ENCODE assay signal across 8 cellular contexts in the genomic region with DNA sequence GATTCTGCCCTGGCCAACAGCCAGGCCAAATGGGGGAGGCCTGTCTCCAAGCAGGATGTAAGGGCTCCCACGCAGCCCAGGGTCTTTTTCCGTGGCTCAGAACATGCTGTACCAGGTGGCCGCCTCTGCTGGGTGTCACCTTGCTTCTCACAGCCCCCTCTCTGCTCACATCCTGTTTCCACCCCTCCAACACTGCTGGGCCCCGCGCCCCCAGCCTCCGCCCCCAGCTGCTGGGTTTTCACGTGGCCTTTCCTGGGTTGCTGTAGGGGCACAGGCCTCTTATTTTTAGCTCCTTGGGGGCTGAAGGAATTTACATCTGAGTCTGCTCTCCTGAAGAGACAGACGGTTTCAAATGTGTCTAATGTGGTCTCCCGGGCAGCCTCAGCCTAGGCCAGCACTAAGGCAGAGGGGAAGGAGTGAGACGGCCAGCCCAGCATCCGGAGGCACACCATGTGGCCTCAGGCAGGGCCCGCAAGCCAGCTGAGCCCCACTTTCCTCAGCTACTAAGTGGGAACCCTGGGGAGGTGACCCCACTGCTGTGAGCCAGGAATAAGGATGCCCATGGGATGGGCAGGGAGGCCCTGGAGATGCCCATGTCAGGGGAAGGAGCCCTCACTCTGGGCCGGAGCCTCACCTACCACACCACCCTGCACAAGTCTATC.
DNase-seq lines count a peak whose midpoint lies in the region; ATAC-seq and TF ChIP-seq lines count a peak whose summit lies in the region.

No MANE protein-coding gene starts in this region.

- TF ChIP-seq CTCF in HEK293 (tag by site-specific recombination; IDR thresholded peaks at IDR 0.05) (no peak), tibial artery (IDR thresholded peaks at IDR 0.05) (no peak)

- POLR2A ChIA-PET in HEK293 (lab: Yijun Ruan, JAX) = no interaction called here

- CTCF ChIA-PET in HEK293 (lab: Yijun Ruan, JAX) = interaction anchor here (2.5 kb wide), 1 partner anchor 11 kb away, joined by 15 read pairs; no protein-coding TSS in a partner anchor

- H3K4me1 ChIP-seq in HEK293 (ENCODE audit: control insufficient read depth, insufficient read depth, low read length) (no peaks in the 10 kb centered on the region), tibial artery (no peaks in the 10 kb centered on the region)

- no peaks in the 10 kb centered on the region for H3K9me3 ChIP-seq in HEK293 (ENCODE audit: control insufficient read depth, insufficient read depth, low read depth, low read length)
- H3K9me3 ChIP-seq in tibial artery = no peaks in the 10 kb centered on the region

- H3K27ac ChIP-seq in HEK293 (ENCODE audit: extremely low read depth, low read depth, low read length) = no peak overlapping the region
- no peak overlapping the region for H3K27ac ChIP-seq in tibial artery

- intact Hi-C loops in tibial artery (cut with DNase I; ENCODE audit: low total_unique reads) = no loop called here

- H3K27me3 ChIP-seq in tibial artery = peaks cover 0 to 23% of the 10 kb centered on the region in 2 donors

- H3K4me1 Mint-ChIP-seq in central memory CD8-positive, alpha-beta T cell = peaks cover 75% of the 10 kb centered on the region

- peak overlapping the region; percentile 99 for H3K27ac Mint-ChIP-seq in central memory CD8-positive, alpha-beta T cell (ENCODE audit: low read depth)

- H3K36me3 Mint-ChIP-seq in central memory CD8-positive, alpha-beta T cell (ENCODE audit: insufficient read depth) = peaks cover 23% of the 10 kb centered on the region

- no peaks in the 10 kb centered on the region for H3K27me3 Mint-ChIP-seq in central memory CD8-positive, alpha-beta T cell

- H3K4me3 ChIP-seq in HEK293 (ENCODE audit: low read depth, low read length) (no peak overlapping the region), tibial artery (no peak overlapping the region)

- H3K4me3 Mint-ChIP-seq in central memory CD8-positive, alpha-beta T cell = peak overlapping the region; percentile 82

- H3K36me3 ChIP-seq in HEK293 (ENCODE audit: control insufficient read depth in 2 of 2, insufficient read depth in 1 of 2, low read length in 2 of 2) (no peaks in the 10 kb centered on the region), tibial artery (no peaks in the 10 kb centered on the region)

- peak; percentile 70 for ATAC-seq in GM18498 (IDR thresholded peaks at IDR 0.05; ENCODE audit: unreplicated experiment)
- peak; percentile 61 for ATAC-seq in central memory CD8-positive, alpha-beta T cell (replicated peaks; ENCODE audit: extremely low read depth, poor library complexity, severe bottlenecking)

- DNase-seq in T-helper 1 cell (peak in 3 of 5 donors; percentile 39 to 64 (median 49)), tibial artery (no peak), glomerular visceral epithelial cell (ENCODE audit: extremely low spot score) (no peak), epidermal melanocyte (ENCODE audit: insufficient read length, low spot score) (no peak)
- peak in 1 of 2 donors; percentile 80 for DNase-seq in central memory CD8-positive, alpha-beta T cell (ENCODE audit: low spot score in 2 of 2)
- DNase-seq in stimulated activated CD8-positive, alpha-beta memory T cell treated with anti-CD3 and anti-CD28 coated beads, Interleukin-15, amount 100 ng/mL, for 4 hours (ENCODE audit: low read depth in 2 of 2) = peak; percentile 87 to 90

- H3K9me3 Mint-ChIP-seq in central memory CD8-positive, alpha-beta T cell = no peaks in the 10 kb centered on the region

TF ChIP-seq in HEK293, 187 proteins besides CTCF, POLR2A, EP300 and RAD21:
- TF ChIP-seq EGR2 (tag by site-specific recombination; IDR thresholded peaks at IDR 0.05; ENCODE audit: low read depth) (peak; percentile 50), ZFHX2 (tag by site-specific recombination; conservative IDR thresholded peaks at IDR 0.05) (peak; percentile 53; the same call in 1 of the 2 replicates), KLF7 (tag by site-specific recombination; IDR thresholded peaks at IDR 0.05; ENCODE audit: borderline replicate concordance) (no peak), PRDM1 (tag by site-specific recombination; IDR thresholded peaks at IDR 0.05) (no peak)
TF ChIP-seq in HEK293: peak in this region for 2.

Comparison
In these comparisons a context has a peak if more than half of its experiments do, and no peak if none do; other contexts are left out.
1. DNase-seq: peak in T-helper 1 cell (3 of 5) and stimulated activated CD8-positive, alpha-beta memory T cell treated with anti-CD3 and anti-CD28 coated beads, Interleukin-15, amount 100 ng/mL, for 4 hours (2 of 2); none in tibial artery (0 of 2), glomerular visceral epithelial cell (single experiment) and epidermal melanocyte (single experiment).